Comparison of ENCODE assay signal across 9 cellular contexts in genomic region chr3:46674031-46674592, GRCh38. TPM values are rescaled to one million over a fixed set of nuclear protein-coding genes. Genes with fewer than 3 reads are reported as not detected.
A peak's percentile ranks its signal among the peaks of the same experiment; 100 is the strongest.
DNase-seq lines count a peak whose midpoint lies in the region; ATAC-seq, FAIRE-seq and TF ChIP-seq lines count a peak whose summit lies in the region.
"Had no signal": no experiment of that assay in that cellular context is flagged by ENCODE, and none has a peak within 500 bp of the region (broad histone marks: within the 10 kb centered on the region; RNA-seq: fewer than 3 reads in every experiment).

No MANE protein-coding gene starts in this region.

- TF ChIP-seq CTCF in GM06990 (IDR thresholded peaks at IDR 0.05; ENCODE audit: insufficient read depth, low read length, poor library complexity, severe bottlenecking): peak; percentile 32
- TF ChIP-seq CTCF in chondrocyte (IDR thresholded peaks at IDR 0.05): peak; percentile 46
- TF ChIP-seq CTCF in nephron progenitor cell (IDR thresholded peaks at IDR 0.05): peak; percentile 13
- TF ChIP-seq CTCF in D721Med (IDR thresholded peaks at IDR 0.05; ENCODE audit: insufficient read depth, missing control alignments): no peak

- H3K36me3 ChIP-seq in GM06990 (ENCODE audit: control insufficient read depth, insufficient read depth, low read length) (no peaks in the 10 kb centered on the region), H7 (replicated peaks; ENCODE audit: control insufficient read depth, insufficient read depth, low read length) (no peaks in the 10 kb centered on the region)

- H3K36me3 Mint-ChIP-seq in chondrocyte (ENCODE audit: low read depth) (peaks cover 2% of the 10 kb centered on the region), nephron progenitor cell (ENCODE audit: low read depth) (no peaks in the 10 kb centered on the region)

- H3K9me3 Mint-ChIP-seq in chondrocyte (ENCODE audit: low read depth): no peaks in the 10 kb centered on the region
- no peaks in the 10 kb centered on the region for H3K9me3 Mint-ChIP-seq in nephron progenitor cell

- H3K27me3 ChIP-seq in GM06990 (replicated peaks; ENCODE audit: control insufficient read depth, insufficient read depth, low read length) (peaks cover 3% of the 10 kb centered on the region), H7 (ENCODE audit: control insufficient read depth, insufficient read depth, low read length) (no peaks in the 10 kb centered on the region)

- H3K27me3 Mint-ChIP-seq in chondrocyte (ENCODE audit: low read depth) (no peaks in the 10 kb centered on the region), nephron progenitor cell (ENCODE audit: low read depth, poor library complexity) (peaks cover 4% of the 10 kb centered on the region)

- no peak for ATAC-seq in GM19467 (IDR thresholded peaks at IDR 0.05; ENCODE audit: unreplicated experiment)

- no peak for FAIRE-seq in D721Med (lab: Jason Lieb, UNC)

- H3K4me1 Mint-ChIP-seq in chondrocyte (ENCODE audit: low read depth) (no peaks in the 10 kb centered on the region), nephron progenitor cell (peaks cover 34% of the 10 kb centered on the region)

- H3K4me3 ChIP-seq in GM06990 (replicated peaks; ENCODE audit: low read depth, low read length): no peak overlapping the region
- H3K4me3 ChIP-seq in Jurkat, Clone E6-1 (ENCODE audit: low read length): no peak overlapping the region
- no peak overlapping the region for H3K4me3 ChIP-seq in H7 (ENCODE audit: insufficient read depth, low read depth, low read length)

- no peak for DNase-seq in GM06990 (ENCODE audit: extremely low read depth, insufficient read length)
- DNase-seq in Jurkat, Clone E6-1 (ENCODE audit: low read depth, low spot score): peak; percentile 27
- DNase-seq in chondrocyte (ENCODE audit: low spot score): peak; percentile 67
- no peak for DNase-seq in nephron progenitor cell
- no peak for DNase-seq in D721Med (ENCODE audit: insufficient read length, low spot score)
- no peak for DNase-seq in H7
- DNase-seq: activated CD4-positive, alpha-beta T cell treated with anti-CD3 and anti-CD28 coated beads for 48 hours; NCI-H1694 treated with DMSO at 0.1 percent for 48 hours had no signal

- no peak overlapping the region for H3K27ac Mint-ChIP-seq in chondrocyte (ENCODE audit: unreplicated experiment)
- H3K27ac Mint-ChIP-seq in nephron progenitor cell: no peak overlapping the region

- H3K4me3 Mint-ChIP-seq in chondrocyte (ENCODE audit: unreplicated experiment) (no peak overlapping the region), nephron progenitor cell (no peak overlapping the region)

RNA-seq across cellular contexts. Expression of gene ALS2CL, which starts 19.4 kb away (rescaled TPM):
- 1.6 TPM for polyA plus RNA-seq in Jurkat, Clone E6-1 (2012; ENCODE audit: insufficient read depth, insufficient read length)
- 1.4 to 5.2 TPM (median 3.6 TPM) in 3 replicates for total RNA-seq in chondrocyte
- 4.9 and 10.1 TPM in 2 replicates for total RNA-seq in H7 (2014; rRNA removed; shearing (Covaris generic))

RNA-seq across cellular contexts. Expression of gene TMIE, which starts 27.1 kb away (rescaled TPM):
- polyA plus RNA-seq in Jurkat, Clone E6-1 (2012; ENCODE audit: insufficient read depth, insufficient read length): not detected
- 0.25 TPM in 1 of 3 replicates, not detected in the others for total RNA-seq in chondrocyte
- total RNA-seq in H7 (2014; rRNA removed; shearing (Covaris generic)): 0.22 and 0.59 TPM in 2 replicates

RNA-seq across cellular contexts. Expression of gene PRSS50, which starts 43.6 kb away (rescaled TPM):
- not detected for polyA plus RNA-seq in Jurkat, Clone E6-1 (2012; ENCODE audit: insufficient read depth, insufficient read length)
- not detected in 3 replicates for total RNA-seq in chondrocyte
- total RNA-seq in H7 (2014; rRNA removed; shearing (Covaris generic)): 0.07 and 0.92 TPM in 2 replicates

Comparison
In these comparisons a context has a peak if more than half of its experiments do, and no peak if none do; other contexts are left out.
1. DNase-seq: peak in Jurkat, Clone E6-1 (single experiment) and chondrocyte (single experiment); none in GM06990 (single experiment), nephron progenitor cell (single experiment), D721Med (single experiment) and H7 (single experiment).